In genomic region chr12:8914033-8914715, GRCh38 we compare ENCODE assay signal across 8 cellular contexts. TPM values are rescaled to one million over a fixed set of nuclear protein-coding genes. Genes with fewer than 3 reads are reported as not detected.
DNase-seq lines count a peak whose midpoint lies in the region; ATAC-seq and TF ChIP-seq lines count a peak whose summit lies in the region.
"Not testable (repeated sequence)": the region's sequence is repeated elsewhere in the genome, so short reads cannot be mapped to it uniquely, and the experiment has no call there.

Gene PHC1 (plus strand): TSS chr12:8914509. CDS start chr12:8917678, 3,169 bp downstream.

- H3K27me3 ChIP-seq in adrenal gland, result not testable (repeated sequence)

- H3K36me3 ChIP-seq in adrenal gland (replicated peaks in 1 of 2), result not testable (repeated sequence)

- TF ChIP-seq CTCF in adrenal gland (IDR thresholded peaks at IDR 0.05), result peak in 5 of 6 experiments; percentile 26 to 53 (median 48)
- peak; percentile 60 for TF ChIP-seq CTCF in osteocyte (IDR thresholded peaks at IDR 0.05)

- peak; percentile 79 for ATAC-seq in HG02759 (IDR thresholded peaks at IDR 0.05; ENCODE audit: unreplicated experiment)
- ATAC-seq in Right ventricle myocardium superior (ENCODE audit: poor library complexity), result peak; percentile 84

- H3K4me3 Mint-ChIP-seq in osteocyte (ENCODE audit: unreplicated experiment), result peak within 1 kb of the TSS; percentile 90

- not testable (repeated sequence) for H3K27me3 Mint-ChIP-seq in osteocyte (ENCODE audit: unreplicated experiment)

- H3K4me1 Mint-ChIP-seq in osteocyte (ENCODE audit: unreplicated experiment), result peaks cover 17% of the 10 kb centered on the region

- peak within 1 kb of the TSS; percentile 71 for H3K4me3 ChIP-seq in GM08714 (ENCODE audit: low read length)
- peak within 1 kb of the TSS in 2 of 4 donors; percentile 74 to 88 for H3K4me3 ChIP-seq in adrenal gland

- not testable (repeated sequence) for H3K36me3 Mint-ChIP-seq in osteocyte (ENCODE audit: unreplicated experiment)

- intact Hi-C loops in adrenal gland (cut with DNase I), result not testable (repeated sequence)
- intact Hi-C loops in Right ventricle myocardium superior (cut with DNase I), result loop anchor here (10.0 kb wide), 1 partner anchor 131 kb away; no protein-coding TSS in a partner anchor

- TF ChIP-seq POLR2A in adrenal gland (IDR thresholded peaks at IDR 0.05), result peak in 1 of 2 donors; percentile 21

- not testable (repeated sequence) for H3K9me3 Mint-ChIP-seq in osteocyte (ENCODE audit: unreplicated experiment)

- peak; percentile 70 to 96 (median 95) for DNase-seq in NCI-H1417 (lab: John Stamatoyannopoulos, UW)
- DNase-seq in T-helper 2 cell, result peak; percentile 59 to 81 (median 76)
- peak; percentile 76 to 85 (median 82) for DNase-seq in adrenal gland
- peak; percentile 89 for DNase-seq in Right ventricle myocardium superior
- DNase-seq in osteocyte (ENCODE audit: extremely low spot score, unreplicated experiment), result peak; percentile 90
- DNase-seq in superior temporal gyrus (ENCODE audit: extremely low spot score), result peak; percentile 81

- WGBS in adrenal gland, 4 donors, result 0 to 1% (median 0%) methylated on average over 14 to 31 of the region's 57 CpGs

- H3K4me1 ChIP-seq in adrenal gland (replicated peaks in 1 of 2), result peaks cover 5 to 23% of the 10 kb centered on the region in 2 donors

- H3K9me3 ChIP-seq in adrenal gland (replicated peaks in 1 of 3), result not testable (repeated sequence)

- peak within 1 kb of the TSS; percentile 96 for H3K27ac Mint-ChIP-seq in osteocyte (ENCODE audit: unreplicated experiment)

- peak within 1 kb of the TSS in 4 of 5 donors; percentile 63 to 88 (median 80) for H3K27ac ChIP-seq in adrenal gland

RNA-seq across cellular contexts. Expression of gene PHC1, which starts in this region (rescaled TPM):
- total RNA-seq in adrenal gland, result 10 to 100 TPM; 10.9 to 47.7 (median 26.5) TPM
- 10 to 100 TPM; 14.8 to 68.3 (median 43.1) TPM for polyA plus RNA-seq in adrenal gland
- 19.3 TPM for total RNA-seq in Right ventricle myocardium superior
- total RNA-seq in osteocyte, result 42.3 and 47.0 TPM in 2 replicates
